ENCODE assay signal across 24 cellular contexts in the genomic region with DNA sequence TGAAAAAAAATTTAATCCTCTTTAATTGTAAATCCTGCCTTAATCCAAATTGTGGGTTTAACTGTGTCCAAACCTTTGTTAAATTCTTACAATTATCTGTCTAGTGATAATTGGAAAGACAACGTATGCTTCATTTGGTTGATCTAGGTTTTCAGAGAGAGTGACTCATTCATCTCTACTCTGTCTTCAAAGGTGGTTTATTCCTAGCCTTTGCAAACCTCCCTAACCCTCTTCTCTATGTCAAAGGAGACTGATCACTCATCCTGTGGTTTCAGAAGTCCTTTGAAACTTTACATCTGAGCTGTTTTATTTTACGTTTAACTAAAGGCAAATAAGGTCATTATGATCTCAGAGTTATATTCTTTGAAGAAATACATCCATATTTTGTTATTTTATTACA. TPM values are rescaled to one million over a fixed set of nuclear protein-coding genes. Genes with fewer than 3 reads are reported as not detected.
A peak's percentile ranks its signal among the peaks of the same experiment; 100 is the strongest.
DNase-seq lines count a peak whose midpoint lies in the region; ATAC-seq and FAIRE-seq lines count a peak whose summit lies in the region.
"Had no signal": no experiment of that assay in that cellular context is flagged by ENCODE, and none has a peak within 500 bp of the region (broad histone marks: within the 10 kb centered on the region; RNA-seq: fewer than 3 reads in every experiment).

No MANE protein-coding gene starts in this region.

- H3K4me3 Mint-ChIP-seq in T-helper 17 cell = no peak overlapping the region
- H3K4me3 Mint-ChIP-seq: activated naive CD4-positive, alpha-beta T cell treated with anti-CD3 and anti-CD28 coated beads, Interleukin-2, amount 50 U/mL, for 24 hours; CD14-positive monocyte; natural killer cell treated with Interleukin-12 subunit alpha and Interleukin-12 subunit beta and Interleukin-15 and Interleukin-18, amount 100 ng/mL, for 72 hours; stimulated activated naive B cell treated with anti-CD40 and anti-IgM and Interleukin-4, amounts not matched to agents 10 μg/mL and 1 μg/mL and 100 μg/mL, for 72 hours had no signal

- H3K27ac ChIP-seq in substantia nigra (ENCODE audit: low read depth, low read length, poor library complexity, severe bottlenecking) = no peak overlapping the region
- H3K27ac ChIP-seq: heart right ventricle, thoracic aorta had no signal

- no peaks in the 10 kb centered on the region for H3K36me3 Mint-ChIP-seq in T-helper 17 cell (ENCODE audit: low read depth)
- H3K36me3 Mint-ChIP-seq: activated naive CD4-positive, alpha-beta T cell treated with anti-CD3 and anti-CD28 coated beads, Interleukin-2, amount 50 U/mL, for 24 hours; CD14-positive monocyte; natural killer cell treated with Interleukin-12 subunit alpha and Interleukin-12 subunit beta and Interleukin-15 and Interleukin-18, amount 100 ng/mL, for 72 hours; stimulated activated naive B cell treated with anti-CD40 and anti-IgM and Interleukin-4, amounts not matched to agents 10 μg/mL and 1 μg/mL and 100 μg/mL, for 72 hours had no signal

- H3K4me1 Mint-ChIP-seq in T-helper 17 cell = no peaks in the 10 kb centered on the region
- H3K4me1 Mint-ChIP-seq: activated naive CD4-positive, alpha-beta T cell treated with anti-CD3 and anti-CD28 coated beads, Interleukin-2, amount 50 U/mL, for 24 hours had no signal

- DNase-seq in ELR (ENCODE audit: low read depth) (peak; percentile 23), HT1080 (ENCODE audit: low read depth) (peak; percentile 79), T-helper 17 cell (no peak), NCI-H2227 treated with DMSO at 0.1 percent for 48 hours (lab: John Stamatoyannopoulos, UW) (no peak), substantia nigra (lab: John Stamatoyannopoulos, UW) (no peak), islet precursor cell (no peak)
- DNase-seq: activated CD4-positive, alpha-beta T cell treated with anti-CD3 and anti-CD28 coated beads for 48 hours; heart right ventricle; NCI-H2029 treated with DMSO at 0.1 percent for 48 hours; NCI-H446; stimulated activated CD4-positive, alpha-beta T cell treated with anti-CD3 and anti-CD28 coated beads, Interleukin-4, amount 100 ng/mL, for 1 hour; stimulated activated naive B cell treated with anti-CD40 and anti-IgM and Interleukin-4, amounts not matched to agents 10 μg/mL and 1 μg/mL and 100 μg/mL, for 72 hours; T-helper 2 cell had no signal

- peak; percentile 96 for FAIRE-seq in islet of Langerhans (lab: Jason Lieb, UNC)

- ATAC-seq in T-helper 17 cell = peak; percentile 40
- ATAC-seq: heart right ventricle; natural killer cell treated with Interleukin-12 subunit alpha and Interleukin-12 subunit beta and Interleukin-15 and Interleukin-18, amount 100 ng/mL, for 72 hours; Panc1 had no signal

- no peak overlapping the region for H3K27ac Mint-ChIP-seq in T-helper 17 cell
- H3K27ac Mint-ChIP-seq: activated naive CD4-positive, alpha-beta T cell treated with anti-CD3 and anti-CD28 coated beads, Interleukin-2, amount 50 U/mL, for 24 hours; natural killer cell treated with Interleukin-12 subunit alpha and Interleukin-12 subunit beta and Interleukin-15 and Interleukin-18, amount 100 ng/mL, for 72 hours; stimulated activated naive B cell treated with anti-CD40 and anti-IgM and Interleukin-4, amounts not matched to agents 10 μg/mL and 1 μg/mL and 100 μg/mL, for 72 hours had no signal

- no peaks in the 10 kb centered on the region for H3K9me3 ChIP-seq in T-helper 17 cell (ENCODE audit: control insufficient read depth, low read length, poor library complexity, severe bottlenecking)
- H3K9me3 ChIP-seq: heart right ventricle, thoracic aorta had no signal

- peaks cover 53% of the 10 kb centered on the region for H3K27me3 Mint-ChIP-seq in T-helper 17 cell

RNA-seq across cellular contexts. Expression of gene OXGR1, which starts 8.8 kb away (rescaled TPM):
- 0.16 and 0.67 TPM in 2 replicates for total RNA-seq in HT1080 (2014; rRNA removed; shearing (Covaris generic))
- 0.19 and 0.23 TPM in 2 replicates for polyA plus RNA-seq in HT1080 (2015; cell fraction: cytosol; rRNA removed)
- polyA plus RNA-seq in HT1080 (2015; cell fraction: nucleus; rRNA removed) = 0.16 TPM in 1 of 2 replicates, not detected in the other
- not detected for total RNA-seq in T-helper 17 cell
- total RNA-seq: chondrocyte; fibroblast of villous mesenchyme; liver; mononuclear cell; natural killer cell treated with Interleukin-12 subunit alpha and Interleukin-12 subunit beta and Interleukin-15 and Interleukin-18, amount 100 ng/mL, for 72 hours; osteocyte; thoracic aorta had no signal
- polyA plus RNA-seq: liver had no signal

Comparison
In these comparisons a context has a peak if more than half of its experiments do, and no peak if none do; other contexts are left out.
1. DNase-seq: peak in ELR (single experiment) and HT1080 (single experiment); none in T-helper 17 cell (0 of 3), NCI-H2227 treated with DMSO at 0.1 percent for 48 hours (single experiment), substantia nigra (0 of 49) and islet precursor cell (single experiment).